In the genomic region with DNA sequence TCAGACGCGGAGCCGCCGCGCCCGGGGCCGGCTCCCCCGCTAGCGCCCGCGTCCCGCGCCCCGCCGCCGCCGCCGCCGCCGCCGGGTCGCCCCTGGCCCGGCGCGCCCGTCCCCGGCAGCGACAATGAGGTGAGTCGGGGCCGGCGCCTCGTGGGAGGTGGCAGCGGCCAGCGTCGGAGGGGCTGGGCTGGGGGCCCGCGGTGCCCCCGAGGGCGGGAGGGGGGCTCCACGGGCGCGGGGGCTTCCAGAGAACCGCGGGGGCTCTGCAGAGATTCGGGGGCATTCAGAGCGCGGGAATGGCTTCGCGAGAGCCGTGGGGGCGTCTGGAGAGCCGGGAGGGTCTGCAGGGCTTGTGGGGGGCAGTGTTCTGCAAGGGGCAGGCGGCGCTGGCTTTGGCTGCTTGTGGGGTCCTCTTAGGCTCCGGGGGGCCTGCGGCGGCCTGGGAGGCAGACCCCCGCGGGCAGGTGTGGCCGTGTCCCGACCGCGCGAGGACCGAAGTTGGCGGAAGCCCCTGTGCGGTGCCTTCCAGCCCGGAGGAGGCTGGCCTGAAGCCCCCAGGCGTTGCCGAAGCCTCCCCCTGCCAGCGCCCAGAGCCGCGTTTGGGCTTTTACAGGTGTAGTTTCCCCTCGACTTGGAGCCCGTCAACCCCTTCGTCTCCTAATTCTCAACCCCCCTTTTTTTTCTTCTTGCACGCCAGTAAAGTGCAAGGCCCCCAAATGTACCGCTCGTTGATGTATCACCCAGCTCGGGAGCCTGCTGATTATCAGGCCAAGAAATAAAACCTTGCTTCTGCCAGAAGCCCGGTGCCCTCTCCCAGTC, we compare ENCODE assay signal across 8 cellular contexts.
DNase-seq lines count a peak whose midpoint lies in the region; ATAC-seq and TF ChIP-seq lines count a peak whose summit lies in the region.

No MANE protein-coding gene starts in this region.

- no peaks in the 10 kb centered on the region for H3K27me3 ChIP-seq in prostate gland (replicated peaks; ENCODE audit: insufficient read depth)

- TF ChIP-seq RAD21 in Ishikawa (IDR thresholded peaks at IDR 0.05; ENCODE audit: low read depth): no peak

- H3K36me3 ChIP-seq in prostate gland: no peaks in the 10 kb centered on the region

- H3K4me3 ChIP-seq in AG10803 (ENCODE audit: low read length) (peak overlapping the region; percentile 76), fibroblast of the aortic adventitia (ENCODE audit: low read depth, low read length) (peak overlapping the region; percentile 86), prostate gland (peak overlapping the region; percentile 85 to 89)

- peaks cover 17% of the 10 kb centered on the region for H3K4me1 Mint-ChIP-seq in activated CD8-positive, alpha-beta memory T cell treated with anti-CD3 and anti-CD28 coated beads, Interleukin-2, amount 10 ng/mL, durations not matched to agents 7 days and 5 days

- H3K36me3 Mint-ChIP-seq in activated CD8-positive, alpha-beta memory T cell treated with anti-CD3 and anti-CD28 coated beads, Interleukin-2, amount 10 ng/mL, durations not matched to agents 7 days and 5 days: peaks cover 6% of the 10 kb centered on the region

- peak overlapping the region; percentile 79 for H3K27ac Mint-ChIP-seq in activated CD8-positive, alpha-beta memory T cell treated with anti-CD3 and anti-CD28 coated beads, Interleukin-2, amount 10 ng/mL, durations not matched to agents 7 days and 5 days

- H3K9me3 ChIP-seq in prostate gland: no peaks in the 10 kb centered on the region

- CTCF ChIA-PET in activated CD8-positive, alpha-beta memory T cell treated with anti-CD3 and anti-CD28 coated beads, Interleukin-2, amount 10 ng/mL, durations not matched to agents 7 days and 5 days (lab: Charles Lee): interaction anchor here (1.4 to 5.1 kb wide), 3 partner anchors 10 to 221 kb away, joined by 6 to 33 read pairs (median 14); no protein-coding TSS in a partner anchor

- peak overlapping the region; percentile 89 for H3K4me3 Mint-ChIP-seq in activated CD8-positive, alpha-beta memory T cell treated with anti-CD3 and anti-CD28 coated beads, Interleukin-2, amount 10 ng/mL, durations not matched to agents 7 days and 5 days

- TF ChIP-seq CTCF in AG10803 (conservative IDR thresholded peaks at IDR 0.05; ENCODE audit: low read length) (no peak), fibroblast of the aortic adventitia (IDR thresholded peaks at IDR 0.05; ENCODE audit: insufficient read depth, low read length) (no peak), prostate gland (IDR thresholded peaks at IDR 0.05) (no peak)

- no peak for TF ChIP-seq POLR2A in prostate gland (IDR thresholded peaks at IDR 0.05)

- intact Hi-C loops in prostate gland (cut with DNase I): no loop called here

- no peak for DNase-seq in AG10803 (ENCODE audit: low read depth)
- DNase-seq in activated CD8-positive, alpha-beta memory T cell treated with anti-CD3 and anti-CD28 coated beads, Interleukin-2, amount 10 ng/mL, durations not matched to agents 7 days and 5 days: peak; percentile 53
- peak; percentile 30 for DNase-seq in fibroblast of the aortic adventitia (ENCODE audit: low read depth)
- DNase-seq in prostate gland (ENCODE audit: low spot score): no peak
- DNase-seq in SKM-1 treated with dmso at 0.1 percent for 144 hours (lab: John Stamatoyannopoulos, UW; ENCODE audit: unreplicated experiment): no peak
- DNase-seq in SIG-M5 (lab: John Stamatoyannopoulos, UW): no peak

- peaks cover 35% of the 10 kb centered on the region for H3K27me3 Mint-ChIP-seq in activated CD8-positive, alpha-beta memory T cell treated with anti-CD3 and anti-CD28 coated beads, Interleukin-2, amount 10 ng/mL, durations not matched to agents 7 days and 5 days

- H3K9me3 Mint-ChIP-seq in activated CD8-positive, alpha-beta memory T cell treated with anti-CD3 and anti-CD28 coated beads, Interleukin-2, amount 10 ng/mL, durations not matched to agents 7 days and 5 days (ENCODE audit: low read depth): no peaks in the 10 kb centered on the region

- H3K4me1 ChIP-seq in prostate gland (replicated peaks): peaks cover 8% of the 10 kb centered on the region

- H3K27ac ChIP-seq in prostate gland: peak overlapping the region; percentile 52 to 58

- no peak for TF ChIP-seq EP300 in Ishikawa (IDR thresholded peaks at IDR 0.05; ENCODE audit: borderline replicate concordance)

- peak; percentile 43 for ATAC-seq in GM19351 (IDR thresholded peaks at IDR 0.05; ENCODE audit: unreplicated experiment)
- ATAC-seq in activated CD8-positive, alpha-beta memory T cell treated with anti-CD3 and anti-CD28 coated beads, Interleukin-2, amount 10 ng/mL, durations not matched to agents 7 days and 5 days: peak; percentile 43

- 1% methylated on average over 68 of the region's 81 CpGs for whole genome bisulfite sequencing in prostate gland

TF ChIP-seq in Ishikawa, 13 proteins besides CTCF, POLR2A, EP300 and RAD21:
- TF ChIP-seq, protein P1, sequence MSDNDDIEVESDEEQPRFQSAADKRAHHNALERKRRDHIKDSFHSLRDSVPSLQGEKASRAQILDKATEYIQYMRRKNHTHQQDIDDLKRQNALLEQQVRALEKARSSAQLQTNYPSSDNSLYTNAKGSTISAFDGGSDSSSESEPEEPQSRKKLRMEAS (IDR thresholded peaks at IDR 0.05): peak; percentile 24; the same call in 1 of the 2 replicates
- no peak for TF ChIP-seq TAF1 (IDR thresholded peaks at IDR 0.05; ENCODE audit: low read depth)
- peak; percentile 98 for TF ChIP-seq ZBTB7A (IDR thresholded peaks at IDR 0.05; ENCODE audit: low read depth)

Comparison
In these comparisons a context has a peak if more than half of its experiments do, and no peak if none do; other contexts are left out.
1. DNase-seq: peak in activated CD8-positive, alpha-beta memory T cell treated with anti-CD3 and anti-CD28 coated beads, Interleukin-2, amount 10 ng/mL, durations not matched to agents 7 days and 5 days (single experiment) and fibroblast of the aortic adventitia (single experiment); none in AG10803 (single experiment), prostate gland (single experiment), SKM-1 treated with dmso at 0.1 percent for 144 hours (single experiment) and SIG-M5 (single experiment).
2. Peak in every context shown above with its lines, with median percentiles within 50 percentile points of each other: H3K4me3 ChIP-seq.